25 cellular contexts compared by ENCODE assay signal in the genomic region with DNA sequence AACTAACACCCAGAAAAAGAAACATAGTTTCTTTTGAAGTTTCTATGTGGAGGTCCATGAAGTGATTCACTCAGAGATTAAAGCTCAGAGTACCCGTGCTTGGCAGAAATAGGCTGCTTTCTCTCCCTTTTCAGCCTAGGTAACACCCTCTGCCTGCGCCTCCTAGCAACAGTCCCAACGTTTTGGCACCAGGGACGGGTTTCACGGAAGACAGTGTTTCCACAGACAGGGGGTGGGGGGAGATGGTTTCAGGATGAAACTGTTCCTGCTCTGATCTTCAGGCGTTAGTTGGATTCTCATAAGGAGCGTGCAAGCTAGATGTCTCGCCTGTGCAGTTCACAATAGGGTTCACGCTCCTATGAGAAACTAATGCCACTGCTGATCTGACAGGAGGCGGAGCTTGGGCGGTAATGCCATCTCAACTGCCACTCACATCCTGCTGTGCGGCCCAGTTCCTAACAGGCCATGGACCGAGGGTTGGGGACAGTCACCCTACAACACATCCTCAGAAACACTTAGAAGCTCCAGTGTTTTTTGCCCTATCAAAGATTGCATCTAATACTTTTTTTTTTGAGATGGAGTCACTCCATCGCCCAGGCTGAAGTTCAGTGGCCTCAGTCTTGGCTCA. TPM values are rescaled to one million over a fixed set of nuclear protein-coding genes. Genes with fewer than 3 reads are reported as not detected.
"Had no signal": no experiment of that assay in that cellular context is flagged by ENCODE, and none has a peak within 500 bp of the region (broad histone marks: within the 10 kb centered on the region; RNA-seq: fewer than 3 reads in every experiment).

No MANE protein-coding gene starts in this region.

- H2AFZ ChIP-seq: parathyroid adenoma had no signal

- H3K36me3 ChIP-seq: left ventricle myocardium inferior, thyroid gland, upper lobe of right lung had no signal

- H3K4me3 ChIP-seq: left ventricle myocardium inferior, thyroid gland, upper lobe of right lung had no signal

- H3K27me3 ChIP-seq: thyroid gland, upper lobe of right lung had no signal

- H3K27ac Mint-ChIP-seq: activated naive CD4-positive, alpha-beta T cell treated with anti-CD3 and anti-CD28 coated beads for 36 hours; activated naive CD8-positive, alpha-beta T cell treated with anti-CD3 and anti-CD28 coated beads, Interleukin-2, amount 10 ng/mL, durations not matched to agents 7 days and 5 days; activated T-helper 2 cell treated with anti-CD3 and anti-CD28 coated beads, Interferon-gamma antibody, Interleukin-2, Interleukin-4, amounts not matched to agents 10 μg/mL and 5 μg/mL and 100 μg/mL, durations not matched to agents 14 hours and 24 hours and 36 hours; nephron; T-helper 17 cell had no signal

- DNase-seq: activated CD4-positive, alpha-beta T cell treated with anti-CD3 and anti-CD28 coated beads for 4 hours; activated CD4-positive, alpha-beta T cell treated with anti-CD3 and anti-CD28 coated beads, Interleukin-2, amount 50 U/mL, for 48 hours; activated CD4-positive, CD25-positive, alpha-beta regulatory T cell; activated CD8-positive, alpha-beta memory T cell treated with anti-CD3 and anti-CD28 coated beads, Interleukin-2, amount 50 U/mL, for 48 hours; activated naive CD4-positive, alpha-beta T cell treated with anti-CD3 and anti-CD28 coated beads for 36 hours; activated naive CD8-positive, alpha-beta T cell treated with anti-CD3 and anti-CD28 coated beads, Interleukin-2, amount 10 ng/mL, durations not matched to agents 7 days and 5 days; activated T-cell treated with anti-CD3 and anti-CD28 coated beads, Interleukin-2, amount 50 U/mL, for 4 hours; dermis blood vessel endothelial cell; effector memory CD4-positive, alpha-beta T cell; foreskin melanocyte; hippocampal formation; left ventricle myocardium inferior; mammary epithelial cell; midbrain; stimulated activated CD4-positive, alpha-beta T cell treated with anti-CD3 and anti-CD28 coated beads, Interleukin-2, amount 100 ng/mL, for 48 hours; stimulated activated naive CD4-positive, alpha-beta T cell; SW 1271; T-helper 17 cell; thyroid gland; upper lobe of right lung had no signal

- H3K9ac ChIP-seq: parathyroid adenoma had no signal

- H3K79me2 ChIP-seq: parathyroid adenoma had no signal

- ATAC-seq: activated T-cell treated with anti-CD3 and anti-CD28 coated beads, Interleukin-2, amount 50 U/mL, for 4 hours; esophagus mucosa; T-helper 17 cell; upper lobe of right lung had no signal

- H3K27me3 Mint-ChIP-seq: activated naive CD8-positive, alpha-beta T cell treated with anti-CD3 and anti-CD28 coated beads, Interleukin-2, amount 10 ng/mL, durations not matched to agents 7 days and 5 days had no signal

- H3K4me3 Mint-ChIP-seq: activated naive CD4-positive, alpha-beta T cell treated with anti-CD3 and anti-CD28 coated beads for 36 hours; activated naive CD8-positive, alpha-beta T cell treated with anti-CD3 and anti-CD28 coated beads, Interleukin-2, amount 10 ng/mL, durations not matched to agents 7 days and 5 days; activated T-cell treated with anti-CD3 and anti-CD28 coated beads, Interleukin-2, amount 50 U/mL, for 4 hours; nephron; T-helper 17 cell had no signal

- H3K27ac ChIP-seq: left ventricle myocardium inferior, parathyroid adenoma, thyroid gland, upper lobe of right lung had no signal

- H3K9me3 Mint-ChIP-seq: activated naive CD4-positive, alpha-beta T cell treated with anti-CD3 and anti-CD28 coated beads for 36 hours; activated naive CD8-positive, alpha-beta T cell treated with anti-CD3 and anti-CD28 coated beads, Interleukin-2, amount 10 ng/mL, durations not matched to agents 7 days and 5 days; activated T-helper 2 cell treated with anti-CD3 and anti-CD28 coated beads, Interferon-gamma antibody, Interleukin-2, Interleukin-4, amounts not matched to agents 10 μg/mL and 5 μg/mL and 100 μg/mL, durations not matched to agents 14 hours and 24 hours and 36 hours had no signal

- H3K4me1 Mint-ChIP-seq: activated naive CD8-positive, alpha-beta T cell treated with anti-CD3 and anti-CD28 coated beads, Interleukin-2, amount 10 ng/mL, durations not matched to agents 7 days and 5 days; nephron; T-helper 17 cell had no signal

- H3K4me1 ChIP-seq: left ventricle myocardium inferior, parathyroid adenoma, thyroid gland, upper lobe of right lung had no signal

- H3K9me3 ChIP-seq: thyroid gland, upper lobe of right lung had no signal

RNA-seq across cellular contexts. Expression of gene KMO, which starts 54.8 kb away (rescaled TPM):
- total RNA-seq: activated naive CD4-positive, alpha-beta T cell treated with anti-CD3 and anti-CD28 coated beads for 36 hours; dermis blood vessel endothelial cell; endothelial cell of umbilical vein; left ventricle myocardium inferior had no signal
- polyA plus RNA-seq: endothelial cell of umbilical vein had no signal
